In genomic region chr14:90115780-90116179, GRCh38 we compare ENCODE assay signal across 28 cellular contexts. TPM values are rescaled to one million over a fixed set of nuclear protein-coding genes. Genes with fewer than 3 reads are reported as not detected.
"Had no signal": no experiment of that assay in that cellular context is flagged by ENCODE, and none has a peak within 500 bp of the region (broad histone marks: within the 10 kb centered on the region; RNA-seq: fewer than 3 reads in every experiment).

No MANE protein-coding gene starts in this region.

- H3K9me3 ChIP-seq: esophagus squamous epithelium, gastrocnemius medialis, heart right ventricle, lower lobe of right lung, mucosa of descending colon had no signal

- DNase-seq: cortex of kidney; effector CD8-positive, alpha-beta T cell; effector memory CD8-positive, alpha-beta T cell; endodermal cell; erythroblast; esophagus squamous epithelium; foreskin fibroblast; foreskin melanocyte; gastrocnemius medialis; glutamatergic neuron; head of caudate nucleus; heart right ventricle; hippocampal formation; left cardiac atrium; left lung; left ventricle myocardium superior; lower lobe of right lung; mesenchymal stem cell; mucosa of descending colon; naive B cell; naive thymus-derived CD8-positive, alpha-beta T cell had no signal

- H3K36me3 ChIP-seq: esophagus squamous epithelium, gastrocnemius medialis, heart right ventricle, left lung, lower lobe of right lung had no signal

- H3K4me1 ChIP-seq: gastrocnemius medialis, heart right ventricle, left lung, lower lobe of right lung had no signal

- H3K27ac ChIP-seq: epithelial cell of prostate, esophagus squamous epithelium, gastrocnemius medialis, heart right ventricle, left lung, lower lobe of right lung had no signal

- H3K4me3 ChIP-seq: esophagus squamous epithelium, gastrocnemius medialis, heart right ventricle, left lung, lower lobe of right lung, mucosa of descending colon had no signal

- ATAC-seq: effector memory CD8-positive, alpha-beta T cell; esophagus mucosa; gastrocnemius medialis; heart right ventricle; left cardiac atrium; left lung; left ventricle myocardium superior; lower lobe of right lung; mucosa of descending colon; naive thymus-derived CD8-positive, alpha-beta T cell had no signal

- H3K27me3 ChIP-seq: gastrocnemius medialis had no signal

RNA-seq across cellular contexts. Expression of gene KCNK13, which starts 54.0 kb away (rescaled TPM):
- total RNA-seq: dermis microvascular lymphatic vessel endothelial cell; gastrocnemius medialis; glomerular endothelial cell; lung microvascular endothelial cell; mesothelial cell of epicardium; myocyte; naive thymus-derived CD8-positive, alpha-beta T cell had no signal
